Comparison of ENCODE assay signal across 14 cellular contexts in the genomic region with DNA sequence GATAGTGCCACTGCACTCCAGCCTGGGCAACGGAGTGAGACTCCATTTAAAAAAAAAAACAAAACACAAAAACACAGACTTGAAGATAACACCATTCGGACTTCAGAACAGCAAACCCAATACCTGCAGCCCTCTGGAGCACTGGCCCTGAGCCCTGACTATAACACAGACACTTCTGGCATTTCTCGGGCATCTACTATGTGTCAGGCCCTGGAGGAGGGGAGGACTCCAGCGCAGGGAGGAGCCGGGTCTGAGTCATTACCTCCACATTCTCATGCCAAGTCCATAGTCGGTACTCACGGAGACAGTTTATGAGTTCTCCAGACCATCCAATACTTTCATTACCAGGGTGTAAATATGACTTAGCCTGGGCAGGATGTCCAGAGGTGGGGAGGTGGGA. TPM values are rescaled to one million over a fixed set of nuclear protein-coding genes. Genes with fewer than 3 reads are reported as not detected.
DNase-seq lines count a peak whose midpoint lies in the region; ATAC-seq, FAIRE-seq and TF ChIP-seq lines count a peak whose summit lies in the region.
"Had no signal": no experiment of that assay in that cellular context is flagged by ENCODE, and none has a peak within 500 bp of the region (broad histone marks: within the 10 kb centered on the region; RNA-seq: fewer than 3 reads in every experiment).

No MANE protein-coding gene starts in this region.

- 60 to 76% (median 63%) methylated on average over 7 of the region's 7 CpGs for WGBS in heart left ventricle, 4 donors

- no peak overlapping the region for H3K4me3 Mint-ChIP-seq in activated T-cell treated with anti-CD3 and anti-CD28 coated beads, Interleukin-2, amount 50 U/mL, for 72 hours
- H3K4me3 Mint-ChIP-seq: naive thymus-derived CD4-positive, alpha-beta T cell had no signal

- H3K4me2 ChIP-seq in keratinocyte (ENCODE audit: control insufficient read depth, extremely low read depth, insufficient read depth, low read depth, low read length): peak overlapping the region; percentile 63

- TF ChIP-seq CTCF in heart left ventricle (IDR thresholded peaks at IDR 0.05): no peak
- TF ChIP-seq CTCF in astrocyte of the spinal cord (IDR thresholded peaks at IDR 0.05; ENCODE audit: low read depth, low read length): no peak
- no peak for TF ChIP-seq CTCF in keratinocyte (optimal IDR thresholded peaks at IDR 0.05 in 1 of 3, IDR thresholded peaks at IDR 0.05 in 1 of 3, conservative IDR thresholded peaks at IDR 0.05 in 1 of 3; ENCODE audit: extremely low read depth in 1 of 3, insufficient read depth in 2 of 3, low read length in 3 of 3)

- DNase-seq in heart left ventricle (no peak), Right ventricle myocardium superior (no peak), astrocyte of the spinal cord (ENCODE audit: low read depth, low spot score) (peak; percentile 58), keratinocyte (ENCODE audit: low read depth, low spot score) (peak; percentile 57), urothelium cell line (ENCODE audit: low spot score) (peak; percentile 86), anterior cingulate cortex (lab: John Stamatoyannopoulos, UW) (no peak)
- no peak for DNase-seq in activated T-cell treated with anti-CD3 and anti-CD28 coated beads, Interleukin-2, amount 50 U/mL, for 72 hours
- DNase-seq: AML-193; foreskin melanocyte; naive thymus-derived CD4-positive, alpha-beta T cell; NCI-H2171; T1000 had no signal

- H3K9me1 ChIP-seq in keratinocyte (ENCODE audit: control insufficient read depth, extremely low read depth, insufficient read depth, low read length): peaks cover 2% of the 10 kb centered on the region

- H3K36me3 Mint-ChIP-seq in activated T-cell treated with anti-CD3 and anti-CD28 coated beads, Interleukin-2, amount 50 U/mL, for 72 hours (ENCODE audit: insufficient read depth in 2 of 2): no peaks in the 10 kb centered on the region

- H3K27me3 ChIP-seq in heart left ventricle: peaks cover 0 to 30% (median 0%) of the 10 kb centered on the region in 9 donors
- H3K27me3 ChIP-seq in keratinocyte (ENCODE audit: control insufficient read depth, extremely low read depth, insufficient read depth, low read length): no peaks in the 10 kb centered on the region

- intact Hi-C loops in heart left ventricle (cut with DNase I): no loop called here
- intact Hi-C loops in Right ventricle myocardium superior (cut with DNase I): no loop called here

- H3K4me3 ChIP-seq in heart left ventricle: no peak overlapping the region
- H3K4me3 ChIP-seq in astrocyte of the spinal cord (ENCODE audit: low read depth, low read length): no peak overlapping the region
- no peak overlapping the region for H3K4me3 ChIP-seq in keratinocyte (ENCODE audit: control insufficient read depth in 2 of 3, extremely low read depth in 1 of 3, insufficient read depth in 2 of 3, low read depth in 1 of 3, low read length in 3 of 3)

- no peaks in the 10 kb centered on the region for H3K4me1 Mint-ChIP-seq in activated T-cell treated with anti-CD3 and anti-CD28 coated beads, Interleukin-2, amount 50 U/mL, for 72 hours (ENCODE audit: low read depth)

- H3K79me2 ChIP-seq in keratinocyte (ENCODE audit: control insufficient read depth, insufficient read depth, low read length): no peaks in the 10 kb centered on the region

- H3K9ac ChIP-seq in keratinocyte (ENCODE audit: control insufficient read depth, extremely low read depth, insufficient read depth, low read length): no peak overlapping the region

- FAIRE-seq in keratinocyte (lab: Jason Lieb, UNC) (peak; percentile 99), urothelium cell line (lab: Jason Lieb, UNC) (no peak)
- FAIRE-seq: GM12891 had no signal

- dilution Hi-C loops in keratinocyte (cut with MboI; ENCODE audit: extremely low pct_ligation_motif_present, low sequenced_read_pairs): no loop called here

- no peak overlapping the region for H2AFZ ChIP-seq in keratinocyte (ENCODE audit: control insufficient read depth, low read length)

- H3K27ac ChIP-seq in heart left ventricle: peak overlapping the region in 1 of 12 donors; percentile 43
- peak overlapping the region; percentile 51 for H3K27ac ChIP-seq in keratinocyte (ENCODE audit: control insufficient read depth, insufficient read depth, low read length)

- no peaks in the 10 kb centered on the region for H3K4me1 ChIP-seq in heart left ventricle
- H3K4me1 ChIP-seq in keratinocyte (ENCODE audit: control insufficient read depth, extremely low read depth, insufficient read depth, low read length): peaks cover 40% of the 10 kb centered on the region

- H3K27me3 Mint-ChIP-seq in activated T-cell treated with anti-CD3 and anti-CD28 coated beads, Interleukin-2, amount 50 U/mL, for 72 hours (ENCODE audit: low read depth): no peaks in the 10 kb centered on the region

- no peak overlapping the region for H3K27ac Mint-ChIP-seq in activated T-cell treated with anti-CD3 and anti-CD28 coated beads, Interleukin-2, amount 50 U/mL, for 72 hours

- in situ Hi-C loops in astrocyte of the spinal cord (cut with HindIII; ENCODE audit: low sequenced_read_pairs): no loop called here

- H4K20me1 ChIP-seq in keratinocyte (ENCODE audit: control insufficient read depth, extremely low read depth, insufficient read depth, low read length): no peaks in the 10 kb centered on the region

- H3K9me3 Mint-ChIP-seq in activated T-cell treated with anti-CD3 and anti-CD28 coated beads, Interleukin-2, amount 50 U/mL, for 72 hours: no peaks in the 10 kb centered on the region
- H3K9me3 Mint-ChIP-seq: naive thymus-derived CD4-positive, alpha-beta T cell had no signal

- TF ChIP-seq POLR2A in heart left ventricle (IDR thresholded peaks at IDR 0.05): no peak

- ATAC-seq in heart left ventricle: peak in 3 of 4 donors; percentile 34 to 61 (median 47)
- ATAC-seq in Right ventricle myocardium superior (ENCODE audit: poor library complexity): no peak
- ATAC-seq in HG02642 (IDR thresholded peaks at IDR 0.05; ENCODE audit: poor library complexity, unreplicated experiment): no peak
- no peak for ATAC-seq in activated T-cell treated with anti-CD3 and anti-CD28 coated beads, Interleukin-2, amount 50 U/mL, for 72 hours (replicated peaks in 1 of 2)
- ATAC-seq: naive thymus-derived CD4-positive, alpha-beta T cell had no signal

- no peaks in the 10 kb centered on the region for H3K36me3 ChIP-seq in heart left ventricle
- peaks cover 1 to 4% of the 10 kb centered on the region in 2 experiments for H3K36me3 ChIP-seq in keratinocyte (ENCODE audit: control insufficient read depth in 2 of 2, extremely low read depth in 1 of 2, insufficient read depth in 2 of 2, low read length in 2 of 2)

- H3K9me3 ChIP-seq in heart left ventricle: no peaks in the 10 kb centered on the region
- H3K9me3 ChIP-seq in keratinocyte (ENCODE audit: control insufficient read depth, low read depth, low read length): no peaks in the 10 kb centered on the region

RNA-seq across cellular contexts. Expression of a gene that starts 48.8 kb away (rescaled TPM):
- total RNA-seq in heart left ventricle: 1 to 10 TPM in 1 of 9 donors, under 1 TPM in 8; 0.16 to 1.7 (median 0.33) TPM
- under 1 TPM; 0.23 to 0.42 TPM for polyA plus RNA-seq in heart left ventricle
- 0.27 TPM for total RNA-seq in Right ventricle myocardium superior
- polyA plus RNA-seq in keratinocyte: 7.7 to 13.6 TPM (median 8.3 TPM) in 3 replicates
- 4.5 TPM for polyA plus RNA-seq in keratinocyte (2011; ENCODE audit: low read depth)
- 7.1 and 10.9 TPM in 2 replicates for polyA plus RNA-seq in keratinocyte (2011; cell fraction: cytosol; rRNA removed)
- 19.5 and 25.2 TPM in 2 replicates for polyA plus RNA-seq in keratinocyte (2011; cell fraction: nucleus; rRNA removed)
- 9.0 and 9.4 TPM in 2 replicates for polyA plus RNA-seq in keratinocyte (2012; ENCODE audit: low replicate concordance)
- polyA minus RNA-seq in keratinocyte: 11.0 to 20.7 TPM (median 16.5 TPM) in 3 replicates
- 16.3 TPM for polyA minus RNA-seq in keratinocyte (2011; cell fraction: cytosol; rRNA and poly(A)+ RNA removed)
- 15.8 and 17.8 TPM in 2 replicates for polyA minus RNA-seq in keratinocyte (2011; cell fraction: nucleus; rRNA and poly(A)+ RNA removed)
- total RNA-seq in activated T-cell treated with anti-CD3 and anti-CD28 coated beads, Interleukin-2, amount 50 U/mL, for 72 hours: under 1 TPM; 0.70 to 0.81 TPM

Comparison
In these comparisons a context has a peak if more than half of its experiments do, and no peak if none do; other contexts are left out.
1. ATAC-seq: peak in heart left ventricle (3 of 4); none in Right ventricle myocardium superior (single experiment), HG02642 (single experiment) and activated T-cell treated with anti-CD3 and anti-CD28 coated beads, Interleukin-2, amount 50 U/mL, for 72 hours (0 of 2).
2. DNase-seq: peak in astrocyte of the spinal cord (single experiment), keratinocyte (single experiment) and urothelium cell line (single experiment); none in heart left ventricle (0 of 5), Right ventricle myocardium superior (single experiment), anterior cingulate cortex (0 of 58) and activated T-cell treated with anti-CD3 and anti-CD28 coated beads, Interleukin-2, amount 50 U/mL, for 72 hours (0 of 2).